ENCODE assay signal across 13 cellular contexts in the genomic region with DNA sequence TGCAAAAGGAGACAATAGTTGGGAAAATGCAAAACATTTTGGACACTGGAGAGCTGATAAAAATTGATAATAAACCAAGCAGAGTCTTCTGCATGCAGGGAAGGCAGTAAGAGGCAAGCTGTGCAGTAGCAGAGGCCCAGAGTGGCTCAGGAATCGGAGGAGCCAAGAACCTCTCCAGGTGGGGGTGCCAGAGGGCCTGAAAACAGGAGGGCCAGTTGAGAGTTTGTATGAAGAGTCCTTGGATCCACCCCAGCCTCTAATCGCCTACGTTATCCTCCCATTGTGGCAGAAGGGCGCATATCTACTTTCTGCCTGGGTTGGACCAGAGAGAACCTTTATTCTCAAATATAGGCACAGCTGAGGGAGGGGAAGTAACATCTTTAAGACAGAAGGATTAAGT. TPM values are rescaled to one million over a fixed set of nuclear protein-coding genes. Genes with fewer than 3 reads are reported as not detected.
DNase-seq lines count a peak whose midpoint lies in the region; TF ChIP-seq lines count a peak whose summit lies in the region.
"Had no signal": no experiment of that assay in that cellular context is flagged by ENCODE, and none has a peak within 500 bp of the region (broad histone marks: within the 10 kb centered on the region; RNA-seq: fewer than 3 reads in every experiment).

No MANE protein-coding gene starts in this region.

- TF ChIP-seq CTCF in choroid plexus epithelial cell (conservative IDR thresholded peaks at IDR 0.05; ENCODE audit: low read depth, low read length) (peak; percentile 57), osteocyte (IDR thresholded peaks at IDR 0.05) (peak; percentile 24), spleen (IDR thresholded peaks at IDR 0.05 in 8 of 11, conservative IDR thresholded peaks at IDR 0.05 in 3 of 11) (no peak), thyroid gland (IDR thresholded peaks at IDR 0.05) (no peak)

- no peaks in the 10 kb centered on the region for H3K9me3 Mint-ChIP-seq in osteocyte (ENCODE audit: unreplicated experiment)
- H3K9me3 Mint-ChIP-seq: activated CD4-positive, alpha-beta T cell treated with anti-CD3 and anti-CD28 coated beads, Interleukin-2, amount 10 ng/mL, durations not matched to agents 24 days and 14 days; activated naive CD8-positive, alpha-beta T cell treated with anti-CD3 and anti-CD28 coated beads, Interleukin-2, amount 10 ng/mL, durations not matched to agents 7 days and 5 days had no signal

- TF ChIP-seq POLR2A in spleen (IDR thresholded peaks at IDR 0.05) = no peak
- no peak for TF ChIP-seq POLR2A in thyroid gland (IDR thresholded peaks at IDR 0.05)

- H3K4me3 ChIP-seq in choroid plexus epithelial cell (ENCODE audit: low read depth, low read length) (no peak overlapping the region), spleen (no peak overlapping the region), thyroid gland (replicated peaks in 1 of 3) (no peak overlapping the region)

- peaks cover 38% of the 10 kb centered on the region for H3K27me3 Mint-ChIP-seq in osteocyte (ENCODE audit: unreplicated experiment)
- H3K27me3 Mint-ChIP-seq: activated naive CD8-positive, alpha-beta T cell treated with anti-CD3 and anti-CD28 coated beads, Interleukin-2, amount 10 ng/mL, durations not matched to agents 7 days and 5 days; memory B cell had no signal

- H3K9me3 ChIP-seq in spleen (no peaks in the 10 kb centered on the region), thyroid gland (no peaks in the 10 kb centered on the region)

- H3K27ac ChIP-seq in spleen (no peak overlapping the region), thyroid gland (no peak overlapping the region)
- H3K27ac ChIP-seq: epithelial cell of prostate had no signal

- no peaks in the 10 kb centered on the region for H3K36me3 Mint-ChIP-seq in osteocyte (ENCODE audit: unreplicated experiment)
- H3K36me3 Mint-ChIP-seq: activated naive CD8-positive, alpha-beta T cell treated with anti-CD3 and anti-CD28 coated beads, Interleukin-2, amount 10 ng/mL, durations not matched to agents 7 days and 5 days had no signal

- no peaks in the 10 kb centered on the region for H3K36me3 ChIP-seq in spleen
- H3K36me3 ChIP-seq in thyroid gland = no peaks in the 10 kb centered on the region

- intact Hi-C loops in spleen (cut with DNase I; ENCODE audit: low total_unique reads) = no loop called here
- intact Hi-C loops in thyroid gland (cut with DNase I) = no loop called here

- peaks cover 0 to 5% (median 2%) of the 10 kb centered on the region in 6 donors for H3K4me1 ChIP-seq in spleen
- peaks cover 12 to 19% of the 10 kb centered on the region in 2 donors for H3K4me1 ChIP-seq in thyroid gland

- H3K27ac Mint-ChIP-seq in osteocyte (ENCODE audit: unreplicated experiment) = no peak overlapping the region
- H3K27ac Mint-ChIP-seq: activated CD4-positive, alpha-beta T cell treated with anti-CD3 and anti-CD28 coated beads, Interleukin-2, amount 10 ng/mL, durations not matched to agents 24 days and 14 days; activated naive CD8-positive, alpha-beta T cell treated with anti-CD3 and anti-CD28 coated beads, Interleukin-2, amount 10 ng/mL, durations not matched to agents 7 days and 5 days; memory B cell had no signal

- WGBS in spleen, 5 donors = 90 to 93% (median 93%) methylated on average over 4 of the region's 4 CpGs
- 93 to 96% methylated on average over 4 of the region's 4 CpGs for WGBS in thyroid gland, 2 donors

- no peaks in the 10 kb centered on the region for H3K4me1 Mint-ChIP-seq in osteocyte (ENCODE audit: unreplicated experiment)
- H3K4me1 Mint-ChIP-seq: memory B cell had no signal

- H3K27me3 ChIP-seq in spleen (replicated peaks in 1 of 7) (no peaks in the 10 kb centered on the region), thyroid gland (no peaks in the 10 kb centered on the region)

- no peak overlapping the region for H3K4me3 Mint-ChIP-seq in osteocyte (ENCODE audit: unreplicated experiment)
- H3K4me3 Mint-ChIP-seq: activated CD4-positive, alpha-beta T cell treated with anti-CD3 and anti-CD28 coated beads, Interleukin-2, amount 10 ng/mL, durations not matched to agents 24 days and 14 days; activated naive CD8-positive, alpha-beta T cell treated with anti-CD3 and anti-CD28 coated beads, Interleukin-2, amount 10 ng/mL, durations not matched to agents 7 days and 5 days; memory B cell had no signal

- peak; percentile 68 for DNase-seq in NCI-H748 (lab: John Stamatoyannopoulos, UW; ENCODE audit: unreplicated experiment)
- DNase-seq in NCI-H748 treated with DMSO at 0.1 percent for 48 hours (lab: John Stamatoyannopoulos, UW) = no peak
- DNase-seq in NCI-H2107 (lab: John Stamatoyannopoulos, UW) = peak; percentile 82
- DNase-seq in choroid plexus epithelial cell (ENCODE audit: low read depth) = peak; percentile 44
- DNase-seq in osteocyte (ENCODE audit: extremely low spot score, unreplicated experiment) = no peak
- no peak for DNase-seq in stimulated activated CD4-positive, alpha-beta T cell treated with anti-CD3 and anti-CD28 coated beads, Interleukin-4, amount 100 ng/mL, for 24 hours
- DNase-seq in spleen = no peak
- DNase-seq in thyroid gland = no peak
- DNase-seq: activated CD4-positive, alpha-beta T cell treated with anti-CD3 and anti-CD28 coated beads, Interleukin-2, amount 10 ng/mL, durations not matched to agents 24 days and 14 days; activated naive CD8-positive, alpha-beta T cell treated with anti-CD3 and anti-CD28 coated beads, Interleukin-2, amount 10 ng/mL, durations not matched to agents 7 days and 5 days; stimulated activated naive CD4-positive, alpha-beta T cell treated with Interleukin-2 at 50 U/mL for 16 hours had no signal

RNA-seq across cellular contexts. Expression of a gene that starts 48.9 kb away (rescaled TPM):
- 6.4 and 7.3 TPM in 2 replicates for total RNA-seq in osteocyte
- 10 to 100 TPM; 25.8 to 48.1 (median 34.0) TPM for total RNA-seq in spleen
- 10 to 100 TPM; 21.0 to 29.4 (median 21.6) TPM for polyA plus RNA-seq in spleen
- total RNA-seq in thyroid gland = 1 to 10 TPM; 4.0 to 7.1 (median 5.3) TPM
- total RNA-seq: activated CD4-positive, alpha-beta T cell treated with anti-CD3 and anti-CD28 coated beads, Interleukin-2, amount 10 ng/mL, durations not matched to agents 24 days and 14 days; activated naive CD8-positive, alpha-beta T cell treated with anti-CD3 and anti-CD28 coated beads, Interleukin-2, amount 10 ng/mL, durations not matched to agents 7 days and 5 days had no signal

Comparison
In these comparisons a context has a peak if more than half of its experiments do, and no peak if none do; other contexts are left out.
1. DNase-seq: peak in NCI-H748 (single experiment), NCI-H2107 (single experiment) and choroid plexus epithelial cell (single experiment); none in NCI-H748 treated with DMSO at 0.1 percent for 48 hours (single experiment), osteocyte (single experiment), stimulated activated CD4-positive, alpha-beta T cell treated with anti-CD3 and anti-CD28 coated beads, Interleukin-4, amount 100 ng/mL, for 24 hours (single experiment), spleen (single experiment) and thyroid gland (0 of 2).
2. CTCF ChIP-seq: peak in choroid plexus epithelial cell (single experiment) and osteocyte (single experiment); none in spleen (0 of 11) and thyroid gland (0 of 6).